8 cellular contexts compared by ENCODE assay signal in genomic region chr19:48511800-48512503, GRCh38. TPM values are rescaled to one million over a fixed set of nuclear protein-coding genes. Genes with fewer than 3 reads are reported as not detected.
DNase-seq lines count a peak whose midpoint lies in the region; ATAC-seq and TF ChIP-seq lines count a peak whose summit lies in the region.

Gene LMTK3, minus strand, starts transcription at chr19:48511835. Its CDS starts 259 bp downstream, at chr19:48511576.

- ATAC-seq in HG03571 (IDR thresholded peaks at IDR 0.05; ENCODE audit: unreplicated experiment) = no peak
- no peak for ATAC-seq in GM18498 (IDR thresholded peaks at IDR 0.05; ENCODE audit: unreplicated experiment)

- TF ChIP-seq CTCF in epithelial cell of esophagus (IDR thresholded peaks at IDR 0.05; ENCODE audit: insufficient read depth, low read depth, low read length, missing control alignments) = no peak

- H3K4me3 ChIP-seq in epithelial cell of esophagus (ENCODE audit: low read length) = peak within 1 kb of the TSS; percentile 14

- DNase-seq in Daoy (ENCODE audit: low read depth) = peak; percentile 85
- DNase-seq in NCI-H2227 treated with DMSO at 0.1 percent for 48 hours (lab: John Stamatoyannopoulos, UW) = peak; percentile 77
- DNase-seq in activated CD8-positive, alpha-beta memory T cell treated with anti-CD3 and anti-CD28 coated beads for 48 hours (ENCODE audit: low read depth in 2 of 3, low spot score in 2 of 3) = peak in 2 of 3 experiments; percentile 44 to 55
- no peak for DNase-seq in epithelial cell of esophagus (ENCODE audit: low read depth)
- DNase-seq in putamen (ENCODE audit: low spot score) = peak; percentile 96
- DNase-seq in KG1 (lab: John Stamatoyannopoulos, UW) = no peak

RNA-seq across cellular contexts. Expression of gene LMTK3, which starts in this region (rescaled TPM):
- under 0.01 TPM in 1 of 2 replicates, not detected in the other for total RNA-seq in Daoy (2014; rRNA removed; shearing (Covaris generic))

Comparison
In these comparisons a context has a peak if more than half of its experiments do, and no peak if none do; other contexts are left out.
1. Peak in DNase-seq in Daoy; RNA of the gene not detected or under 1 TPM.
2. DNase-seq: peak in NCI-H2227 treated with DMSO at 0.1 percent for 48 hours (single experiment), activated CD8-positive, alpha-beta memory T cell treated with anti-CD3 and anti-CD28 coated beads for 48 hours (2 of 3) and putamen (single experiment); none in epithelial cell of esophagus (single experiment) and KG1 (single experiment).